ENCODE assay signal across 1 cellular context in the genomic region with DNA sequence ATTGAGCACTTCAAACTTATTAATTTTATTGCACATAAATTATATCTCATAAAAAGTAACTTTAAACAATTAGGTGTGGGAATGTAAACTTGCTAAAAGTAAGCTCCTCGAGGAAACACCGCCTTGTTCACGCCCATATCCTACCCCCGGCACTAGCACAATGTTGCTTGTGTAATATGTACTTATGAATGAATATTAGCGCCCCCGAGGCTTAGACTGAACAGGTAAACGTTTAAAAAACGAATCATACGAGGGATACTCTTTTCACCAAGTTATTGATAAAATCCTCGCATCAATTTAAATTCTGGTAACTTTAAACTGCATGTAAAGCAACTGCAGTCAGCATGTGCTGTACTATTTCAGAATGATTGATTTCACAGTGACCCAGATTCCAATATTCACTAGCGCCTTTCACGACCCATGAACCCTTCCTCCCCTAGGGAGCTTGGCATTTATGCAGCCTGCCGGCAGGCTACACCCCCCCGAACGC.
A peak's percentile ranks its signal among the peaks of the same experiment; 100 is the strongest.
TF ChIP-seq lines count a peak whose summit lies in the region.

No MANE protein-coding gene starts in this region.

TF ChIP-seq in HepG2, 621 proteins besides CTCF, POLR2A, EP300 and RAD21 (continued from another document and continues in another):
- TF ChIP-seq ZNF318 (CRISPR knock-in tag; IDR thresholded peaks at IDR 0.05) (no peak), ZNF557 (CRISPR knock-in tag; IDR thresholded peaks at IDR 0.05) (no peak), NCOA2 (CRISPR knock-in tag; IDR thresholded peaks at IDR 0.05) (no peak), CAMTA2 (CRISPR knock-in tag; IDR thresholded peaks at IDR 0.05; ENCODE audit: borderline replicate concordance) (no peak), CEBPB (IDR thresholded peaks at IDR 0.05; ENCODE audit: borderline replicate concordance, low read depth, low read length) (no peak), ONECUT2 (CRISPR knock-in tag; IDR thresholded peaks at IDR 0.05) (no peak), ARID2 (CRISPR knock-in tag; IDR thresholded peaks at IDR 0.05; ENCODE audit: borderline replicate concordance) (0 out of 2 replicates have a peak, but pooled peaks have one; percentile 28), ZNF816 (CRISPR knock-in tag; IDR thresholded peaks at IDR 0.05; ENCODE audit: borderline replicate concordance) (peak; percentile 40; the same call in 1 of the 2 replicates), HES4 (CRISPR knock-in tag; IDR thresholded peaks at IDR 0.05; ENCODE audit: borderline replicate concordance) (no peak), ZNF503 (CRISPR knock-in tag; IDR thresholded peaks at IDR 0.05) (0 out of 2 replicates have a peak, but pooled peaks have one; percentile 49), ZNF17 (CRISPR knock-in tag; IDR thresholded peaks at IDR 0.05) (no peak), NAIF1 (CRISPR knock-in tag; IDR thresholded peaks at IDR 0.05; ENCODE audit: borderline replicate concordance) (no peak), PBX2 (CRISPR knock-in tag; IDR thresholded peaks at IDR 0.05) (no peak), BHLHE40 (IDR thresholded peaks at IDR 0.05; ENCODE audit: low read length) (no peak), DBP (CRISPR knock-in tag; IDR thresholded peaks at IDR 0.05; ENCODE audit: not compliant biosample characterization) (no peak), ZNF644 (CRISPR knock-in tag; IDR thresholded peaks at IDR 0.05; ENCODE audit: low read depth) (no peak), ZSCAN12 (CRISPR knock-in tag; IDR thresholded peaks at IDR 0.05) (no peak), HINFP (CRISPR knock-in tag; IDR thresholded peaks at IDR 0.05; ENCODE audit: low read depth) (no peak), SNAI1 (CRISPR knock-in tag; IDR thresholded peaks at IDR 0.05; ENCODE audit: borderline replicate concordance) (peak; percentile 80; the same call in 1 of the 2 replicates), HNRNPK (IDR thresholded peaks at IDR 0.05; ENCODE audit: low read depth, low read length, poor library complexity, severe bottlenecking) (no peak), YEATS4 (CRISPR knock-in tag; IDR thresholded peaks at IDR 0.05; ENCODE audit: borderline replicate concordance) (no peak), ZNF30 (CRISPR knock-in tag; IDR thresholded peaks at IDR 0.05) (no peak), ZSCAN9 (CRISPR knock-in tag; IDR thresholded peaks at IDR 0.05; ENCODE audit: borderline replicate concordance) (peak; percentile 11), U2AF2 (IDR thresholded peaks at IDR 0.05; ENCODE audit: low read depth, low read length) (no peak), IRX3 (CRISPR knock-in tag; IDR thresholded peaks at IDR 0.05; ENCODE audit: borderline replicate concordance, low read depth) (no peak), ATF2 (CRISPR knock-in tag; IDR thresholded peaks at IDR 0.05) (no peak), SRF (IDR thresholded peaks at IDR 0.05; ENCODE audit: low read depth, low read length) (no peak)
- TF ChIP-seq, protein P1, sequence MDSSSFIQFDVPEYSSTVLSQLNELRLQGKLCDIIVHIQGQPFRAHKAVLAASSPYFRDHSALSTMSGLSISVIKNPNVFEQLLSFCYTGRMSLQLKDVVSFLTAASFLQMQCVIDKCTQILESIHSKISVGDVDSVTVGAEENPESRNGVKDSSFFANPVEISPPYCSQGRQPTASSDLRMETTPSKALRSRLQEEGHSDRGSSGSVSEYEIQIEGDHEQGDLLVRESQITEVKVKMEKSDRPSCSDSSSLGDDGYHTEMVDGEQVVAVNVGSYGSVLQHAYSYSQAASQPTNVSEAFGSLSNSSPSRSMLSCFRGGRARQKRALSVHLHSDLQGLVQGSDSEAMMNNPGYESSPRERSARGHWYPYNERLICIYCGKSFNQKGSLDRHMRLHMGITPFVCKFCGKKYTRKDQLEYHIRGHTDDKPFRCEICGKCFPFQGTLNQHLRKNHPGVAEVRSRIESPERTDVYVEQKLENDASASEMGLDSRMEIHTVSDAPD (CRISPR knock-in tag; IDR thresholded peaks at IDR 0.05), result 0 out of 2 replicates have a peak, but pooled peaks have one; percentile 28
- TF ChIP-seq, protein P2, sequence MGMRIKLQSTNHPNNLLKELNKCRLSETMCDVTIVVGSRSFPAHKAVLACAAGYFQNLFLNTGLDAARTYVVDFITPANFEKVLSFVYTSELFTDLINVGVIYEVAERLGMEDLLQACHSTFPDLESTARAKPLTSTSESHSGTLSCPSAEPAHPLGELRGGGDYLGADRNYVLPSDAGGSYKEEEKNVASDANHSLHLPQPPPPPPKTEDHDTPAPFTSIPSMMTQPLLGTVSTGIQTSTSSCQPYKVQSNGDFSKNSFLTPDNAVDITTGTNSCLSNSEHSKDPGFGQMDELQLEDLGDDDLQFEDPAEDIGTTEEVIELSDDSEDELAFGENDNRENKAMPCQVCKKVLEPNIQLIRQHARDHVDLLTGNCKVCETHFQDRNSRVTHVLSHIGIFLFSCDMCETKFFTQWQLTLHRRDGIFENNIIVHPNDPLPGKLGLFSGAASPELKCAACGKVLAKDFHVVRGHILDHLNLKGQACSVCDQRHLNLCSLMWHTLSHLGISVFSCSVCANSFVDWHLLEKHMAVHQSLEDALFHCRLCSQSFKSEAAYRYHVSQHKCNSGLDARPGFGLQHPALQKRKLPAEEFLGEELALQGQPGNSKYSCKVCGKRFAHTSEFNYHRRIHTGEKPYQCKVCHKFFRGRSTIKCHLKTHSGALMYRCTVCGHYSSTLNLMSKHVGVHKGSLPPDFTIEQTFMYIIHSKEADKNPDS (CRISPR knock-in tag; IDR thresholded peaks at IDR 0.05), result no peak
- TF ChIP-seq, protein P3, sequence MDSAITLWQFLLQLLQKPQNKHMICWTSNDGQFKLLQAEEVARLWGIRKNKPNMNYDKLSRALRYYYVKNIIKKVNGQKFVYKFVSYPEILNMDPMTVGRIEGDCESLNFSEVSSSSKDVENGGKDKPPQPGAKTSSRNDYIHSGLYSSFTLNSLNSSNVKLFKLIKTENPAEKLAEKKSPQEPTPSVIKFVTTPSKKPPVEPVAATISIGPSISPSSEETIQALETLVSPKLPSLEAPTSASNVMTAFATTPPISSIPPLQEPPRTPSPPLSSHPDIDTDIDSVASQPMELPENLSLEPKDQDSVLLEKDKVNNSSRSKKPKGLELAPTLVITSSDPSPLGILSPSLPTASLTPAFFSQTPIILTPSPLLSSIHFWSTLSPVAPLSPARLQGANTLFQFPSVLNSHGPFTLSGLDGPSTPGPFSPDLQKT (CRISPR knock-in tag; IDR thresholded peaks at IDR 0.05; ENCODE audit: borderline replicate concordance), result 0 out of 2 replicates have a peak, but pooled peaks have one; percentile 9
